8 cellular contexts compared by ENCODE assay signal in the genomic region with DNA sequence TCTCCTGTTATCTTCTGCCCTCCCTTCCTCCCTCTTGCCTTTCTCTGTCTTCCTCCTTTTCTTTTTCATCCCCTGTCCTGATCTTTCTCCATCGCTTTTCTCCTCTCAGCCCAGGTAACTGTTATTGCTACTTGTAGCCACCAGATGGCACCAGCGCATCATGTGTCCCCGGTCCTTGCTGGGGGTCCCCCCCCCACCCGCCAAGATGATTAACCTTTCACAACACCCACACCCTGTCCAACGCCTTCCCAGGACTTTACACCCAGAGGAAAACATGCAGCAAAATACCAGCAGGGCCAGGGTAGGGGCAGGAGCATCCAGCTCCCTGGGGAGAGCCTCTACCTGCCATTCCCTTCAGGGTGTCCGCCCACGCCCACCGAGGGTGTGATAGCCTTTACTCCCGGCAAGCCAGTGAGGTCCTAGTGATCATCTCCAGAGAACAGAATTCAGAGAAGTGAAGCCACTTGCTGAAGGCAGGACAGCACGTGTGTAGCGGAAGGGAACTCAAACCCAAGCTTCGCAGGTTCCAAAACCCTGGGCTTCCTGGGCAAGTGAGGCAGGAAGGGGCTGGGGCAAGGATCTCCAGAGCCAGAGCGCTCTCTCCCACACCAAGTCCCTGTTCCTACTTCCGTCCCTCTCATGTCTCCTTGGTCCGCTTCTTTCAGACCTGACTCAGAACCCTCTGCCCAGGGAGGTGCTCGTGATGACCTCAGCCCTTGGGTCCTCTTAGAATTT. TPM values are rescaled to one million over a fixed set of nuclear protein-coding genes. Genes with fewer than 3 reads are reported as not detected.
DNase-seq lines count a peak whose midpoint lies in the region; ATAC-seq lines count a peak whose summit lies in the region.

No MANE protein-coding gene starts in this region.

- DNase-seq in NCI-H510A treated with DMSO at 0.1 percent for 48 hours (lab: John Stamatoyannopoulos, UW) (peak; percentile 65), NCI-H510A (lab: John Stamatoyannopoulos, UW) (no peak), NCI-H1694 treated with DMSO at 0.1 percent for 48 hours (lab: John Stamatoyannopoulos, UW) (peak; percentile 33), dermis blood vessel endothelial cell (peak; percentile 62), middle frontal gyrus (ENCODE audit: extremely low spot score, low spot score) (peak; percentile 26)
- DNase-seq in activated CD4-positive, alpha-beta T cell treated with anti-CD3 and anti-CD28 coated beads for 48 hours, result peak; percentile 70
- peak; percentile 43 to 45 for DNase-seq in stimulated activated CD8-positive, alpha-beta memory T cell treated with anti-CD3 and anti-CD28 coated beads, Interleukin-7, amount 100 ng/mL, for 4 hours (ENCODE audit: low read depth in 2 of 2)

- ATAC-seq in HG02678 (IDR thresholded peaks at IDR 0.05; ENCODE audit: unreplicated experiment), result no peak

RNA-seq across cellular contexts. Expression of a gene that starts 13.4 kb away (rescaled TPM):
- total RNA-seq in dermis blood vessel endothelial cell, result not detected in 2 replicates
